In the genomic region with DNA sequence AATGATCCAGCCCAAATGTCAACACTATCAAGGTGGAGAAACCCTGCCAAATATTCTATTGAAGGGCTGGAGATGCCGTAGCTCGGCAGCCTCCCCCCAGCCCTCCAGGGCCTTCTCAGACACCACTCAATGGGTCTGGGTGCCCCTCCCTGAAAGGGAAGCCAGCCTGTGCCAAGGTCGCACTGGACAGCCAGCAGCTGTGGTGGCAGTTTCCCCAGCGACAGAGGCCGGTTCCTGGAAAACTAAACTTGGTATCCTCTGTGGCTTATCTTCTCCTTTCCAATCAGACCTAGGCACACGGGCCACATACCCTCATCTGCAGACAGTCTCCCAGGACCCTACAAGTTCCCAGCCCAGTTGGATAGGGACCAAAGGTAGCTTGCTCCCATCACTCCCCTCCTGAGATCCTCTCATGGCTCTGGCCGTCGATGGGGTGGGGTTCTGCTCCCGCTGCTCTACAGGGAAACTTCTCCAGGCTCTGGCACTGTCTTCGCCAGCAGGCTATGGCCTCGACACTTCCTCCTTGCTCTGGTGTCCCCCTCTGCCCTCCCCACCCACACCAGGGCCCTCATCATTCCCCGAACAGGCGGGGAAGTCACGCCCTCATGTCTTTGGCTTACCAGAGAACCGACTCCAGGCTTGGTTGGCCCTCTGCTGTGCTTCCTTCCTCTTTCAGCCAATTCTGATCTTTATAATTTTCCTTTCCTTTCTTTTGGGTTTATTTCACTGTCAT, we compare ENCODE assay signal across 18 cellular contexts. TPM values are rescaled to one million over a fixed set of nuclear protein-coding genes. Genes with fewer than 3 reads are reported as not detected.
A peak's percentile ranks its signal among the peaks of the same experiment; 100 is the strongest.
DNase-seq lines count a peak whose midpoint lies in the region; ATAC-seq and TF ChIP-seq lines count a peak whose summit lies in the region.
"Had no signal": no experiment of that assay in that cellular context is flagged by ENCODE, and none has a peak within 500 bp of the region (broad histone marks: within the 10 kb centered on the region; RNA-seq: fewer than 3 reads in every experiment).

No MANE protein-coding gene starts in this region.

- H3K4me1 ChIP-seq in sigmoid colon, result no peaks in the 10 kb centered on the region
- H3K4me1 ChIP-seq: breast epithelium, Caco-2, tibial nerve had no signal

- no peaks in the 10 kb centered on the region for H3K9me3 ChIP-seq in sigmoid colon
- H3K9me3 ChIP-seq: Caco-2 had no signal

- peak; percentile 62 for DNase-seq in SIG-M5 treated with dmso at 0.1 percent for 504 hours (lab: John Stamatoyannopoulos, UW; ENCODE audit: unreplicated experiment)
- no peak for DNase-seq in SIG-M5 (lab: John Stamatoyannopoulos, UW)
- DNase-seq in T-cell, result peak in 1 of 34 experiments; percentile 57
- DNase-seq in left cardiac atrium, result peak; percentile 53
- peak; percentile 71 for DNase-seq in sigmoid colon
- no peak for DNase-seq in Calu3
- DNase-seq: activated gamma-delta T cell, Caco-2, NCI-H187, NCI-H774, SHP77 had no signal

- no peak overlapping the region for H3K4me3 Mint-ChIP-seq in T-cell
- H3K4me3 Mint-ChIP-seq in Calu3 (ENCODE audit: low read depth, unreplicated experiment), result no peak overlapping the region

- H3K27ac ChIP-seq in sigmoid colon, result peak overlapping the region in 1 of 4 donors; percentile 8
- H3K27ac ChIP-seq: 22Rv1, breast epithelium, tibial nerve had no signal

- ATAC-seq in T-cell (replicated peaks in 1 of 4), result no peak
- ATAC-seq in left cardiac atrium, result peak; percentile 68 to 89
- no peak for ATAC-seq in GM19035 (IDR thresholded peaks at IDR 0.05; ENCODE audit: unreplicated experiment)
- no peak for ATAC-seq in GM19328 (IDR thresholded peaks at IDR 0.05; ENCODE audit: unreplicated experiment)
- ATAC-seq: activated CD4-positive, CD25-positive, alpha-beta regulatory T cell treated with anti-CD3 and anti-CD28 coated beads, Interleukin-2, amount 50 U/mL, for 24 hours had no signal

- no peak overlapping the region for H3K4me3 ChIP-seq in sigmoid colon
- H3K4me3 ChIP-seq: breast epithelium, tibial nerve had no signal

- CTCF ChIA-PET in T-cell (lab: Charles Lee) (no interaction called here), Calu3 (lab: Charles Lee) (no interaction called here)

- TF ChIP-seq POLR2A in sigmoid colon (IDR thresholded peaks at IDR 0.05), result no peak

- H3K4me1 Mint-ChIP-seq in T-cell (peaks cover 23 to 31% (median 27%) of the 10 kb centered on the region in 3 donors), Calu3 (ENCODE audit: low read depth, unreplicated experiment) (no peaks in the 10 kb centered on the region)

- POLR2A ChIA-PET in T-cell (lab: Charles Lee), result no interaction called here

- WGBS in sigmoid colon, 2 donors, result 66 to 73% methylated on average over 15 of the region's 15 CpGs

- no peaks in the 10 kb centered on the region for H3K27me3 ChIP-seq in sigmoid colon
- H3K27me3 ChIP-seq: breast epithelium, tibial nerve had no signal

- TF ChIP-seq CTCF in sigmoid colon (IDR thresholded peaks at IDR 0.05) (no peak), Calu3 (IDR thresholded peaks at IDR 0.05; ENCODE audit: unreplicated experiment) (no peak)

- no peaks in the 10 kb centered on the region for H3K27me3 Mint-ChIP-seq in T-cell
- peaks cover 91% of the 10 kb centered on the region for H3K27me3 Mint-ChIP-seq in Calu3 (ENCODE audit: unreplicated experiment)

- intact Hi-C loops in left cardiac atrium (cut with DNase I), result no loop called here
- intact Hi-C loops in sigmoid colon (cut with DNase I), result loop anchor here (5.0 kb wide), 1 partner anchor 69 kb away; no protein-coding TSS in a partner anchor
- intact Hi-C loops in Calu3 (cut with micrococcal nuclease; ENCODE audit: unreplicated experiment), result no loop called here

- H3K27ac Mint-ChIP-seq in T-cell (peak overlapping the region; percentile 11 to 20), Calu3 (ENCODE audit: unreplicated experiment) (no peak overlapping the region)

- TF ChIP-seq EP300 in sigmoid colon (IDR thresholded peaks at IDR 0.05), result no peak

- no peaks in the 10 kb centered on the region for H3K36me3 ChIP-seq in sigmoid colon
- H3K36me3 ChIP-seq: breast epithelium, tibial nerve had no signal

- H3K36me3 Mint-ChIP-seq in T-cell, result peaks cover 5% of the 10 kb centered on the region
- no peaks in the 10 kb centered on the region for H3K36me3 Mint-ChIP-seq in Calu3 (ENCODE audit: insufficient read depth, unreplicated experiment)

- H3K9me3 Mint-ChIP-seq in T-cell (peaks cover 5 to 9% (median 7%) of the 10 kb centered on the region in 3 donors), Calu3 (ENCODE audit: low read depth, unreplicated experiment) (no peaks in the 10 kb centered on the region)

- no TSS peak for BruUV-seq in Calu3 (replicated peaks; lab: Mats Ljungman, UMichigan)

RNA-seq across cellular contexts. Expression of gene IL21R, which starts 18.3 kb away (rescaled TPM):
- total RNA-seq in T-cell (10 to 100 TPM; 35.6 to 44.3 (median 38.2) TPM), left cardiac atrium (under 1 TPM; 0.18 to 0.63 TPM), sigmoid colon (under 1 TPM in 2 of 4 donors, not detected in 2; 0.27 to 0.28 TPM), Calu3 (2022) (not detected in 2 replicates)
- 1 to 10 TPM in 1 of 3 donors, under 1 TPM in 2; under 0.01 to 7.9 (median 0.23) TPM for polyA plus RNA-seq in sigmoid colon
- total RNA-seq: endothelial cell of umbilical vein had no signal

Comparison
In these comparisons a context has a peak if more than half of its experiments do, and no peak if none do; other contexts are left out.
1. DNase-seq: peak in SIG-M5 treated with dmso at 0.1 percent for 504 hours (single experiment), left cardiac atrium (single experiment) and sigmoid colon (single experiment); none in SIG-M5 (single experiment) and Calu3 (single experiment).
2. ATAC-seq: peak in left cardiac atrium (2 of 2); none in T-cell (0 of 4), GM19035 (single experiment) and GM19328 (single experiment).
3. RNA of gene IL21R, which starts 18.3 kb away (total RNA-seq): 35.6 to 44.3 TPM in T-cell; 0.18 to 0.63 TPM in left cardiac atrium, 0.27 to 0.28 TPM in sigmoid colon and not detected in Calu3; every median in the first group is over 10 times any median in the second.